In the genomic region with DNA sequence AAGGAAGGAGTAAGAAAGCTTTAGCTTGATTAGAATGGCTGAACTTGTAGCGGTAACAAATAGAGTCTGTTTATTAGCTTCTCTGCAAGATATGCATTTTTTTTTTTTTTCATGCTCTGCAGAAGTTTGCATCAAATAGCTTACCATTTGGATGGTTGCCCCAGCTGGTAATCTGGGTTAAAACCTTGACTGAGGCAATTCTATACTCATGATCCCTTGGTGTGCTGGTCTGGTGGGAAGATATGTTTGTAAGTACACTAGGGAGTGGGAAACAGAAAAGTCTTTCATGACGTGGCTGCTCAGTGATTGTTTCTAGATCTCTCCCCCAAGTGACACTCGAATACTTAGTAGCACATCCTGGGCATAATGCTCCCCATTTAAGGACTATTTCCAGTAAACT, we compare ENCODE assay signal across 21 cellular contexts. TPM values are rescaled to one million over a fixed set of nuclear protein-coding genes. Genes with fewer than 3 reads are reported as not detected.
DNase-seq lines count a peak whose midpoint lies in the region; ATAC-seq and TF ChIP-seq lines count a peak whose summit lies in the region.
"Had no signal": no experiment of that assay in that cellular context is flagged by ENCODE, and none has a peak within 500 bp of the region (broad histone marks: within the 10 kb centered on the region; RNA-seq: fewer than 3 reads in every experiment).

No MANE protein-coding gene starts in this region.

- H3K27me3 ChIP-seq in brain microvascular endothelial cell (replicated peaks) (no peaks in the 10 kb centered on the region), hepatocyte (no peaks in the 10 kb centered on the region)
- H3K27me3 ChIP-seq: esophagus squamous epithelium had no signal

- no peaks in the 10 kb centered on the region for H4K20me1 ChIP-seq in hepatocyte (ENCODE audit: insufficient read depth, poor library complexity, severe bottlenecking)

- H3K9me3 Mint-ChIP-seq in T-helper 1 cell treated with Interleukin-12 subunit alpha and Interleukin-12 subunit beta and Interleukin-4 antibody, amounts not matched to agents 30 μg/mL and 1 μg/mL, for 36 hours: no peaks in the 10 kb centered on the region
- H3K9me3 Mint-ChIP-seq: activated T-helper 2 cell treated with anti-CD3 and anti-CD28 coated beads, Interferon-gamma antibody, Interleukin-2, Interleukin-4, amounts not matched to agents 10 μg/mL and 5 μg/mL and 100 μg/mL, durations not matched to agents 14 hours and 24 hours and 36 hours had no signal

- ATAC-seq in GM21447 (IDR thresholded peaks at IDR 0.05; ENCODE audit: unreplicated experiment): no peak
- ATAC-seq in GM19324 (IDR thresholded peaks at IDR 0.05; ENCODE audit: low FRiP score, unreplicated experiment): no peak
- ATAC-seq: Panc1 had no signal

- H2AFZ ChIP-seq in hepatocyte: no peak overlapping the region

- no peaks in the 10 kb centered on the region for H3K36me3 ChIP-seq in brain microvascular endothelial cell (replicated peaks)
- H3K36me3 ChIP-seq in hepatocyte (replicated peaks; ENCODE audit: insufficient read depth, low read depth): no peaks in the 10 kb centered on the region
- H3K36me3 ChIP-seq: esophagus squamous epithelium had no signal

- in situ Hi-C loops in brain microvascular endothelial cell (cut with HindIII; ENCODE audit: low pct_ligation_motif_present, low sequenced_read_pairs): no loop called here

- H3K4me1 ChIP-seq in hepatocyte (ENCODE audit: insufficient read depth): peaks cover 42% of the 10 kb centered on the region

- H3K79me2 ChIP-seq in hepatocyte: peaks cover 93% of the 10 kb centered on the region

- H3K36me3 Mint-ChIP-seq in T-helper 1 cell treated with Interleukin-12 subunit alpha and Interleukin-12 subunit beta and Interleukin-4 antibody, amounts not matched to agents 30 μg/mL and 1 μg/mL, for 36 hours (ENCODE audit: low read depth): peaks cover 4% of the 10 kb centered on the region

- peak overlapping the region; percentile 96 for H3K27ac ChIP-seq in brain microvascular endothelial cell
- peak overlapping the region; percentile 91 for H3K27ac ChIP-seq in hepatocyte

- peak overlapping the region; percentile 1 for H3K27ac Mint-ChIP-seq in T-helper 1 cell treated with Interleukin-12 subunit alpha and Interleukin-12 subunit beta and Interleukin-4 antibody, amounts not matched to agents 30 μg/mL and 1 μg/mL, for 36 hours
- H3K27ac Mint-ChIP-seq: activated T-helper 2 cell treated with anti-CD3 and anti-CD28 coated beads, Interferon-gamma antibody, Interleukin-2, Interleukin-4, amounts not matched to agents 10 μg/mL and 5 μg/mL and 100 μg/mL, durations not matched to agents 14 hours and 24 hours and 36 hours had no signal

- WGBS in hepatocyte (ENCODE audit: low lambda C conversion rate, missing lambda C conversion rate): 69% methylated on average over 3 of the region's 3 CpGs

- H3K4me3 ChIP-seq in brain microvascular endothelial cell (ENCODE audit: low read depth, low read length): no peak overlapping the region
- no peak overlapping the region for H3K4me3 ChIP-seq in hepatocyte
- no peak overlapping the region for H3K4me3 ChIP-seq in skeletal muscle cell (ENCODE audit: low read depth, low read length)
- H3K4me3 ChIP-seq: esophagus squamous epithelium had no signal

- peaks cover 33% of the 10 kb centered on the region for H3K27me3 Mint-ChIP-seq in T-helper 1 cell treated with Interleukin-12 subunit alpha and Interleukin-12 subunit beta and Interleukin-4 antibody, amounts not matched to agents 30 μg/mL and 1 μg/mL, for 36 hours (ENCODE audit: low read depth)

- DNase-seq in T-helper 1 cell (no peak), brain microvascular endothelial cell (no peak), hepatocyte (ENCODE audit: low spot score) (no peak), skeletal muscle cell (ENCODE audit: low read depth) (peak; percentile 75), activated gamma-delta T cell (lab: John Stamatoyannopoulos, UW) (no peak)
- DNase-seq: 8988T; activated CD4-positive, CD25-positive, alpha-beta regulatory T cell treated with anti-CD3 and anti-CD28 coated beads, Interleukin-2, amount 50 U/mL, for 72 hours; amniotic stem cell; effector CD4-positive, alpha-beta T cell; esophagus squamous epithelium; hippocampal formation; KBM-7; NCI-H1930; NCI-H345; stimulated activated CD4-positive, alpha-beta T cell treated with anti-CD3 and anti-CD28 coated beads, Interleukin-4, amount 100 ng/mL, for 4 hours; substantia nigra had no signal

- peak overlapping the region; percentile 14 for H3K4me2 ChIP-seq in hepatocyte

- H3K4me3 Mint-ChIP-seq in T-helper 1 cell treated with Interleukin-12 subunit alpha and Interleukin-12 subunit beta and Interleukin-4 antibody, amounts not matched to agents 30 μg/mL and 1 μg/mL, for 36 hours: peak overlapping the region; percentile 1

- H3K9me3 ChIP-seq in hepatocyte (ENCODE audit: low read depth): no peaks in the 10 kb centered on the region
- H3K9me3 ChIP-seq: esophagus squamous epithelium had no signal

- H3K4me1 Mint-ChIP-seq in T-helper 1 cell treated with Interleukin-12 subunit alpha and Interleukin-12 subunit beta and Interleukin-4 antibody, amounts not matched to agents 30 μg/mL and 1 μg/mL, for 36 hours (ENCODE audit: low read depth): peaks cover 34% of the 10 kb centered on the region

- TF ChIP-seq CTCF in brain microvascular endothelial cell (IDR thresholded peaks at IDR 0.05; ENCODE audit: low read depth, low read length, missing control alignments) (no peak), hepatocyte (IDR thresholded peaks at IDR 0.05; ENCODE audit: poor library complexity) (no peak)

- H3K9me2 ChIP-seq in hepatocyte (replicated peaks; ENCODE audit: insufficient read depth): no peaks in the 10 kb centered on the region

RNA-seq across cellular contexts. Expression of a gene that starts 32.1 kb away (rescaled TPM):
- total RNA-seq in hepatocyte: 140 and 146 TPM in 2 replicates
- polyA plus RNA-seq in hepatocyte: 68.3 and 74.7 TPM in 2 replicates
